Comparison of ENCODE assay signal across 14 cellular contexts in genomic region chr7:132161976-132162375, GRCh38.
DNase-seq lines count a peak whose midpoint lies in the region; ATAC-seq, FAIRE-seq and TF ChIP-seq lines count a peak whose summit lies in the region.
"Had no signal": no experiment of that assay in that cellular context is flagged by ENCODE, and none has a peak within 500 bp of the region (broad histone marks: within the 10 kb centered on the region; RNA-seq: fewer than 3 reads in every experiment).

No MANE protein-coding gene starts in this region.

- H3K27me3 ChIP-seq in WERI-Rb-1 (ENCODE audit: insufficient read depth, low read depth, severe bottlenecking) (no peaks in the 10 kb centered on the region), H1 (replicated peaks in 1 of 4; ENCODE audit: control insufficient read depth in 3 of 4, extremely low read depth in 1 of 4, insufficient read depth in 3 of 4, low read length in 3 of 4) (peaks cover 0 to 2% (median 0%) of the 10 kb centered on the region in 4 experiments; a peak in 1 of 7 replicates), smooth muscle cell (ENCODE audit: low read depth) (no peaks in the 10 kb centered on the region), mammary epithelial cell (ENCODE audit: insufficient read depth, low read length) (peaks cover 3% of the 10 kb centered on the region)
- H3K27me3 ChIP-seq: BE2C had no signal

- FAIRE-seq in H1 (lab: Jason Lieb, UNC), result no peak
- FAIRE-seq: A204.1 had no signal

- H3K9ac ChIP-seq in H1 (replicated peaks in 1 of 4; ENCODE audit: extremely low read depth in 1 of 4, low read depth in 3 of 4, low read length in 3 of 4) (no peak overlapping the region), smooth muscle cell (ENCODE audit: low read depth) (no peak overlapping the region), mammary epithelial cell (ENCODE audit: insufficient read depth, low read length) (no peak overlapping the region)

- no peak overlapping the region for H4K8ac ChIP-seq in H1 (ENCODE audit: extremely low read depth, insufficient read depth, low read length)

- no peak overlapping the region for H3K56ac ChIP-seq in H1 (replicated peaks; ENCODE audit: insufficient read length, low read depth, low read length)

- H3K79me2 ChIP-seq in H1 (ENCODE audit: control insufficient read depth in 1 of 2, insufficient read depth in 2 of 2, low read length in 2 of 2), result no peaks in the 10 kb centered on the region
- no peaks in the 10 kb centered on the region for H3K79me2 ChIP-seq in smooth muscle cell (ENCODE audit: low read depth)
- no peaks in the 10 kb centered on the region for H3K79me2 ChIP-seq in mammary epithelial cell (ENCODE audit: insufficient read depth, low read length)

- no peak overlapping the region for H3K14ac ChIP-seq in H1 (ENCODE audit: insufficient read length)

- TF ChIP-seq POLR2A in H1 (IDR thresholded peaks at IDR 0.05; ENCODE audit: control extremely low read depth in 1 of 2, low read depth in 2 of 2, low read length in 2 of 2), result no peak

- H3K4me3 ChIP-seq in WERI-Rb-1 (ENCODE audit: low read depth, low read length) (no peak overlapping the region), H1 (ENCODE audit: extremely low read depth in 1 of 4, insufficient read depth in 2 of 4, low read depth in 3 of 4, low read length in 4 of 4) (no peak overlapping the region), smooth muscle cell (no peak overlapping the region), mammary epithelial cell (replicated peaks in 1 of 3; ENCODE audit: insufficient read depth in 1 of 3, low read depth in 2 of 3, low read length in 3 of 3) (no peak overlapping the region)

- in situ Hi-C loops in G401 (cut with HindIII; ENCODE audit: low sequenced_read_pairs), result no loop called here
- in situ Hi-C loops in mammary epithelial cell (cut with MboI; ENCODE audit: low sequenced_read_pairs in 2 of 2), result no loop called here

- peaks cover 11% of the 10 kb centered on the region for H3F3A ChIP-seq in smooth muscle cell (ENCODE audit: low read depth)

- POLR2A ChIA-PET in H1 (lab: Charles Lee; ENCODE audit: partially characterized antibody), result interaction anchor here (0.9 to 1.3 kb wide), 2 partner anchors 27 to 216 kb away, joined by 3 to 4 read pairs; no protein-coding TSS in a partner anchor

- no TSS peak for BruUV-seq in mammary epithelial cell (replicated peaks; lab: Mats Ljungman, UMichigan)

- H3K9me3 ChIP-seq in WERI-Rb-1 (ENCODE audit: severe bottlenecking) (no peaks in the 10 kb centered on the region), H1 (ENCODE audit: insufficient read depth in 2 of 2, low read depth in 1 of 2, low read length in 1 of 2) (no peaks in the 10 kb centered on the region), smooth muscle cell (replicated peaks; ENCODE audit: low read depth) (no peaks in the 10 kb centered on the region), mammary epithelial cell (replicated peaks; ENCODE audit: insufficient read depth, low read length) (no peaks in the 10 kb centered on the region)
- H3K9me3 ChIP-seq: BE2C had no signal

- H3K18ac ChIP-seq in H1 (ENCODE audit: extremely low read depth, low read length), result no peak overlapping the region

- no peak overlapping the region for H3K4me2 ChIP-seq in H1 (ENCODE audit: insufficient read depth in 1 of 2, low read depth in 2 of 2, low read length in 2 of 2)
- peak overlapping the region; percentile 54 for H3K4me2 ChIP-seq in smooth muscle cell
- no peak overlapping the region for H3K4me2 ChIP-seq in mammary epithelial cell (ENCODE audit: insufficient read depth, low read depth, low read length)

- ATAC-seq in GM18907 (IDR thresholded peaks at IDR 0.05; ENCODE audit: unreplicated experiment), result no peak

- no peak overlapping the region for H3K4ac ChIP-seq in H1 (replicated peaks; ENCODE audit: insufficient read length, low read depth, low read length)

- TF ChIP-seq CTCF in WERI-Rb-1 (IDR thresholded peaks at IDR 0.05; ENCODE audit: low read depth, low read length), result no peak
- no peak for TF ChIP-seq CTCF in H1 (IDR thresholded peaks at IDR 0.05; ENCODE audit: control extremely low read depth in 1 of 3, insufficient read depth in 1 of 3, low read depth in 1 of 3, low read length in 3 of 3)
- no peak for TF ChIP-seq CTCF in smooth muscle cell (IDR thresholded peaks at IDR 0.05; ENCODE audit: borderline replicate concordance, insufficient read depth, poor library complexity, severe bottlenecking)
- no peak for TF ChIP-seq CTCF in mammary epithelial cell (conservative IDR thresholded peaks at IDR 0.05 in 1 of 2, IDR thresholded peaks at IDR 0.05 in 1 of 2; ENCODE audit: extremely low read depth in 1 of 2, insufficient read depth in 1 of 2, low read depth in 1 of 2, low read length in 2 of 2)

- 0 out of 2 replicates have a peak overlapping the region, but pooled peaks have one; percentile 54 for H2AFZ ChIP-seq in H1 (ENCODE audit: low read length)
- H2AFZ ChIP-seq in smooth muscle cell (ENCODE audit: low read depth), result no peak overlapping the region
- H2AFZ ChIP-seq in mammary epithelial cell (ENCODE audit: low read depth, low read length), result no peak overlapping the region

- WGBS in H1 (ENCODE audit: extremely low coverage in 1 of 2, insufficient coverage in 1 of 2, insufficient read length in 1 of 2, insufficient replicate concordance in 2 of 2, low coverage in 1 of 2, low lambda C conversion rate in 2 of 2, missing lambda C conversion rate in 1 of 2), 2 experiments, result 84% methylated on average over 8 of the region's 8 CpGs; no CpG with 5 or more reads in 1 of the 2 experiments
- WGBS in smooth muscle cell (ENCODE audit: low lambda C conversion rate), result 87% methylated on average over 8 of the region's 8 CpGs
- 68% methylated on average over 7 of the region's 8 CpGs for WGBS in mammary epithelial cell (ENCODE audit: low coverage, missing lambda C conversion rate)

- DNase-seq in G401 (ENCODE audit: low spot score), result peak; percentile 19
- DNase-seq in WERI-Rb-1, result peak; percentile 55
- no peak for DNase-seq in H1 (ENCODE audit: low read depth in 1 of 2, low spot score in 2 of 2)
- DNase-seq in smooth muscle cell (lab: John Stamatoyannopoulos, UW; ENCODE audit: unreplicated experiment), result no peak
- DNase-seq in amniotic stem cell (lab: John Stamatoyannopoulos, UW), result no peak
- DNase-seq in mammary epithelial cell, result no peak
- DNase-seq: BE2C; CD4-positive, alpha-beta memory T cell; DND-41; GF-D8; H7 had no signal

- peak overlapping the region; percentile 60; the same call in 1 of the 2 replicates for H2BK12ac ChIP-seq in H1 (ENCODE audit: low read depth, low read length)

- no peaks in the 10 kb centered on the region; the same call in 1 of the 2 replicates for H3K79me1 ChIP-seq in H1 (ENCODE audit: low read depth, low read length)

- no peak for TF ChIP-seq EP300 in H1 (IDR thresholded peaks at IDR 0.05; ENCODE audit: borderline replicate concordance in 1 of 2, low read depth in 2 of 2, low read length in 2 of 2)

- peak overlapping the region; percentile 72; the same call in 1 of the 2 replicates for H2BK15ac ChIP-seq in H1 (ENCODE audit: low read length)

- H3K23me2 ChIP-seq in H1 (ENCODE audit: low read depth, low read length), result no peaks in the 10 kb centered on the region

- H2BK120ac ChIP-seq in H1 (replicated peaks; ENCODE audit: low read depth, low read length), result no peak overlapping the region

- no peak overlapping the region for H4K5ac ChIP-seq in H1 (ENCODE audit: insufficient read length, low read depth, low read length)

- H2BK20ac ChIP-seq in H1 (ENCODE audit: low read length), result no peak overlapping the region

- H3K23ac ChIP-seq in H1 (ENCODE audit: insufficient read length), result no peak overlapping the region

- dilution Hi-C loops in mammary epithelial cell (cut with HindIII; ENCODE audit: low sequenced_read_pairs), result no loop called here

- H2AK5ac ChIP-seq in H1 (ENCODE audit: low read depth, low read length), result no peak overlapping the region

- CTCF ChIA-PET in H1 (lab: Charles Lee; ENCODE audit: partially characterized antibody), result interaction anchor here (0.9 to 1.8 kb wide), 7 partner anchors 9 to 303 kb away, joined by 3 to 5 read pairs (median 3); no protein-coding TSS in a partner anchor
- CTCF ChIA-PET in mammary epithelial cell (lab: Charles Lee; ENCODE audit: low non-redundant PET), result no interaction called here

- H3K27ac ChIP-seq in WERI-Rb-1 (peak overlapping the region; percentile 16), H1 (ENCODE audit: low read depth, low read length) (no peak overlapping the region), smooth muscle cell (ENCODE audit: low read depth) (no peak overlapping the region), mammary epithelial cell (ENCODE audit: insufficient read depth, low read depth, low read length) (no peak overlapping the region)
- H3K27ac ChIP-seq: C4-2B had no signal

- H3K36me3 ChIP-seq in WERI-Rb-1 (no peaks in the 10 kb centered on the region), H1 (ENCODE audit: control insufficient read depth in 2 of 4, insufficient read depth in 4 of 4, low read length in 3 of 4) (no peaks in the 10 kb centered on the region), smooth muscle cell (ENCODE audit: low read depth) (no peaks in the 10 kb centered on the region), mammary epithelial cell (ENCODE audit: insufficient read depth, low read length) (no peaks in the 10 kb centered on the region)

- H4K20me1 ChIP-seq in H1 (replicated peaks in 1 of 2; ENCODE audit: control insufficient read depth in 1 of 2, insufficient read depth in 2 of 2, low read length in 2 of 2) (no peaks in the 10 kb centered on the region), smooth muscle cell (ENCODE audit: low read depth) (no peaks in the 10 kb centered on the region), mammary epithelial cell (ENCODE audit: insufficient read depth, low read length) (no peaks in the 10 kb centered on the region)

- intact Hi-C loops in mammary epithelial cell (cut with micrococcal nuclease), result no loop called here

- TF ChIP-seq RAD21 in H1 (IDR thresholded peaks at IDR 0.05 in 1 of 2, conservative IDR thresholded peaks at IDR 0.05 in 1 of 2; ENCODE audit: low read depth in 2 of 2, low read length in 2 of 2), result no peak

- no peak overlapping the region for H4K91ac ChIP-seq in H1 (replicated peaks; ENCODE audit: insufficient read length, low read length)

- H3K4me1 ChIP-seq in H1 (replicated peaks in 1 of 4; ENCODE audit: control insufficient read depth in 3 of 4, insufficient read depth in 4 of 4, low read length in 3 of 4) (peaks cover 0 to 8% (median 3%) of the 10 kb centered on the region in 4 experiments; a peak in 5 of 7 replicates), smooth muscle cell (ENCODE audit: low read depth) (peaks cover 12% of the 10 kb centered on the region), mammary epithelial cell (ENCODE audit: insufficient read depth, low read length) (no peaks in the 10 kb centered on the region)

- no peak overlapping the region for H2BK5ac ChIP-seq in H1 (ENCODE audit: low read depth, low read length)

TF ChIP-seq in H1, 55 proteins besides CTCF, POLR2A, EP300 and RAD21 (continues in another document):
- TF ChIP-seq CTBP2 (IDR thresholded peaks at IDR 0.05; ENCODE audit: borderline replicate concordance, insufficient read depth, insufficient read length, low read length) (no peak), CEBPB (IDR thresholded peaks at IDR 0.05; ENCODE audit: low read depth, low read length) (no peak), BRCA1 (IDR thresholded peaks at IDR 0.05; ENCODE audit: low read depth, low read length) (no peak), GTF2F1 (IDR thresholded peaks at IDR 0.05; ENCODE audit: borderline replicate concordance, low read depth, low read length) (no peak), SIN3A (conservative IDR thresholded peaks at IDR 0.05 in 1 of 2, IDR thresholded peaks at IDR 0.05 in 1 of 2; ENCODE audit: low read depth in 1 of 2, low read length in 2 of 2) (no peak)

Comparison
In these comparisons a context has a peak if more than half of its experiments do, and no peak if none do; other contexts are left out.
1. DNase-seq: peak in G401 (single experiment) and WERI-Rb-1 (single experiment); none in H1 (0 of 2), smooth muscle cell (single experiment), amniotic stem cell (single experiment) and mammary epithelial cell (single experiment).